Comparison of ENCODE assay signal across 24 cellular contexts in the genomic region with DNA sequence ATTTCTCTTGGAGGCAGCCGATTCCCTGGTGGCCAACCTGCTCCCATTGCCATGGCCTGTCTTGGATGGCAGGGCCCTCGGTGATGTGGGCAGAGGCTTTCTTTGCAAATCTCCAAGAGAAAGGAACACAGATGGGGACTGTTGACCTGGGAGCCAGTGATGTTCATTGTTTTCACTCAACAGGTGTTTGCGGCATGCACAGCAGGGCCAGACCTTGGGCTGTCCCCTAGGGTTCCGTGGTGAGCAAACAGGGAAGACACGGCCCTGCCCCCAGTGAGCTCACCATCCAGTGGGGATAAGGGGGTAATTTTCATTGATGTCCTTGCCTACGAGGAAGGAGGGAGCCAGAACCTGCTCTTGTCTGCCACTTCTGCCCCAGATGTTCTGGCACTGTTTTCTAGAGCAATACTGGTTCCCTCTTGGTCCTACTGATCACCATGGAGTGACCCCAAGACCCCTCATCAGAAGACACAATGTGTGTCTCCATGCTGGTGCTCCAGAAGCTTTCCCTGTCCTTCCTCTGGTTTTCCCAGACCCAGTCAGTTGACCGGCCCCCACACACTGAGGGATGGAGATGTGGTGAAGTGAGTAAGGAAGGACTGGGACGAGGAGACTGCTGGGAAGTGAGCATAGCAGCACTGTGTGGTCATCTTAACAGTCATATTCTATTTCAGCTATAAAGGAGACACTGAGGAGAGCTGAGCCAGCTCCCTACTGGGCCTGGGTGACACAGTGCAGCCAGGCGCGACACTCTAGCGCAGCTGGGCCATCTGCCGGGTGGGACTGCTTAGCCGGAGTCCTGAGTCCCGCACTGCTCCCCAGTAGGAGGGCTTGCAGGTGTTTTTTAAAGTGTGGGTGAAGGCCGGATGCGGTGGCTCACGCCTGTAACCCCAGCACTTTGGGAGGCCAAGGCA. TPM values are rescaled to one million over a fixed set of nuclear protein-coding genes. Genes with fewer than 3 reads are reported as not detected.
A peak's percentile ranks its signal among the peaks of the same experiment; 100 is the strongest.
DNase-seq lines count a peak whose midpoint lies in the region; ATAC-seq, FAIRE-seq and TF ChIP-seq lines count a peak whose summit lies in the region.
"Had no signal": no experiment of that assay in that cellular context is flagged by ENCODE, and none has a peak within 500 bp of the region (broad histone marks: within the 10 kb centered on the region; RNA-seq: fewer than 3 reads in every experiment).

No MANE protein-coding gene starts in this region.

- intact Hi-C loops in activated CD4-positive, alpha-beta T cell treated with anti-CD3 and anti-CD28 coated beads, Interleukin-2, amount 10 ng/mL, durations not matched to agents 24 days and 14 days (cut with micrococcal nuclease) = no loop called here
- intact Hi-C loops in GM12878 (cut with micrococcal nuclease; ENCODE audit: unreplicated experiment) (no loop called here), lower lobe of right lung (cut with DNase I) (no loop called here)
- intact Hi-C loops in CD4-positive, alpha-beta memory T cell (cut with micrococcal nuclease) = no loop called here

- no peak for ATAC-seq in GM12878
- ATAC-seq in lower lobe of right lung = no peak
- ATAC-seq: activated T-cell treated with anti-CD3 and anti-CD28 coated beads, Interleukin-2, amount 50 U/mL, for 72 hours; mucosa of descending colon; right cardiac atrium had no signal

- H3K79me2 ChIP-seq in GM12878 (ENCODE audit: control insufficient read depth, insufficient read depth, low read length) = no peaks in the 10 kb centered on the region
- H3K79me2 ChIP-seq: parathyroid adenoma had no signal

- H3K9ac ChIP-seq in GM12878 (ENCODE audit: control insufficient read depth, insufficient read depth, low read length) = no peak overlapping the region
- H3K9ac ChIP-seq: parathyroid adenoma had no signal

- H4K20me1 ChIP-seq in GM12878 (ENCODE audit: control insufficient read depth, insufficient read depth) = no peaks in the 10 kb centered on the region

- H3K27me3 Mint-ChIP-seq in activated CD4-positive, alpha-beta T cell treated with anti-CD3 and anti-CD28 coated beads, Interleukin-2, amount 10 ng/mL, durations not matched to agents 24 days and 14 days = peaks cover 12% of the 10 kb centered on the region
- peaks cover 1% of the 10 kb centered on the region for H3K27me3 Mint-ChIP-seq in activated CD4-positive, alpha-beta T cell treated with anti-CD3 and anti-CD28 coated beads, Interleukin-2, amount 10 ng/mL, durations not matched to agents 7 days and 5 days
- peaks cover 0 to 5% of the 10 kb centered on the region in 2 donors for H3K27me3 Mint-ChIP-seq in CD4-positive, alpha-beta memory T cell

- no peak for TF ChIP-seq POLR2A in GM12878 (IDR thresholded peaks at IDR 0.05; ENCODE audit: low read depth, low read length)

- no TSS peak for BruUV-seq in GM12878 (replicated peaks; lab: Mats Ljungman, UMichigan)

- WGBS in GM12878 (ENCODE audit: insufficient coverage, insufficient replicate concordance, low lambda C conversion rate, missing lambda C conversion rate) = 22% methylated on average over 17 of the region's 17 CpGs

- H3K36me3 ChIP-seq in GM12878 (ENCODE audit: control insufficient read depth in 2 of 2, insufficient read depth in 2 of 2, low read length in 1 of 2) (no peaks in the 10 kb centered on the region), lower lobe of right lung (no peaks in the 10 kb centered on the region)
- no peaks in the 10 kb centered on the region for H3K36me3 ChIP-seq in CD4-positive, alpha-beta memory T cell (ENCODE audit: insufficient read depth, low read length)
- H3K36me3 ChIP-seq: breast epithelium, thoracic aorta had no signal

- no peak overlapping the region for H3K27ac Mint-ChIP-seq in activated CD4-positive, alpha-beta T cell treated with anti-CD3 and anti-CD28 coated beads, Interleukin-2, amount 10 ng/mL, durations not matched to agents 24 days and 14 days
- no peak overlapping the region for H3K27ac Mint-ChIP-seq in activated CD4-positive, alpha-beta T cell treated with anti-CD3 and anti-CD28 coated beads, Interleukin-2, amount 10 ng/mL, durations not matched to agents 7 days and 5 days
- H3K27ac Mint-ChIP-seq in CD4-positive, alpha-beta memory T cell = no peak overlapping the region
- H3K27ac Mint-ChIP-seq: activated naive CD4-positive, alpha-beta T cell treated with anti-CD3 and anti-CD28 coated beads for 36 hours; activated T-cell treated with anti-CD3 and anti-CD28 coated beads, Interleukin-2, amount 50 U/mL, for 72 hours had no signal

- H3K4me1 ChIP-seq in GM12878 (ENCODE audit: control insufficient read depth, insufficient read depth, low read length) (no peaks in the 10 kb centered on the region), lower lobe of right lung (peaks cover 8% of the 10 kb centered on the region)
- peaks cover 10% of the 10 kb centered on the region for H3K4me1 ChIP-seq in CD4-positive, alpha-beta memory T cell (ENCODE audit: insufficient read depth, low read length)
- H3K4me1 ChIP-seq: breast epithelium had no signal

- H3K27ac ChIP-seq in GM12878 (ENCODE audit: control insufficient read depth, insufficient read depth) (no peak overlapping the region), lower lobe of right lung (no peak overlapping the region)
- no peak overlapping the region for H3K27ac ChIP-seq in CD4-positive, alpha-beta memory T cell (ENCODE audit: low read depth, low read length)
- H3K27ac ChIP-seq: breast epithelium, C4-2B, coronary artery, parathyroid adenoma, SK-N-MC, thoracic aorta had no signal

- H3K4me2 ChIP-seq in GM12878 (ENCODE audit: control insufficient read depth, insufficient read depth) = no peak overlapping the region

- H3K4me3 ChIP-seq in GM12878 (no peak overlapping the region), lower lobe of right lung (no peak overlapping the region)
- no peak overlapping the region for H3K4me3 ChIP-seq in CD4-positive, alpha-beta memory T cell (ENCODE audit: low read length in 2 of 2)
- H3K4me3 ChIP-seq: breast epithelium, coronary artery, mucosa of descending colon, SK-N-MC, thoracic aorta had no signal

- no peak overlapping the region for H2AFZ ChIP-seq in GM12878 (ENCODE audit: control insufficient read depth, low read depth, low read length)
- H2AFZ ChIP-seq: parathyroid adenoma had no signal

- RAD21 ChIA-PET in GM12878 (lab: Charles Lee; ENCODE audit: unreplicated experiment) = interaction anchor here (1.2 kb wide), 1 partner anchor 378 kb away, joined by 3 read pairs; a partner anchor contains a TSS

- no peak overlapping the region for H3K4me3 Mint-ChIP-seq in activated CD4-positive, alpha-beta T cell treated with anti-CD3 and anti-CD28 coated beads, Interleukin-2, amount 10 ng/mL, durations not matched to agents 24 days and 14 days
- H3K4me3 Mint-ChIP-seq in activated CD4-positive, alpha-beta T cell treated with anti-CD3 and anti-CD28 coated beads, Interleukin-2, amount 10 ng/mL, durations not matched to agents 7 days and 5 days = no peak overlapping the region
- no peak overlapping the region for H3K4me3 Mint-ChIP-seq in CD4-positive, alpha-beta memory T cell
- H3K4me3 Mint-ChIP-seq: activated naive CD4-positive, alpha-beta T cell treated with anti-CD3 and anti-CD28 coated beads for 36 hours; activated T-cell treated with anti-CD3 and anti-CD28 coated beads, Interleukin-2, amount 50 U/mL, for 72 hours had no signal

- FAIRE-seq in GM12878 (lab: Jason Lieb, UNC) (no peak), urothelium cell line (lab: Jason Lieb, UNC) (peak; percentile 44)

- TF ChIP-seq CTCF in GM12878 (IDR thresholded peaks at IDR 0.05 in 2 of 3, conservative IDR thresholded peaks at IDR 0.05 in 1 of 3; ENCODE audit: control insufficient read depth in 2 of 3, extremely low read depth in 1 of 3, insufficient read depth in 1 of 3, low read depth in 3 of 3, low read length in 3 of 3) (no peak), lower lobe of right lung (IDR thresholded peaks at IDR 0.05) (no peak)

- CTCF ChIA-PET in activated CD4-positive, alpha-beta T cell treated with anti-CD3 and anti-CD28 coated beads, Interleukin-2, amount 10 ng/mL, durations not matched to agents 7 days and 5 days (lab: Charles Lee) = interaction anchor here (0.9 to 1.3 kb wide), 3 partner anchors 164 to 378 kb away, joined by 3 read pairs; no protein-coding TSS in a partner anchor
- CTCF ChIA-PET in GM12878 (lab: Yijun Ruan, JAX) = interaction anchor here (3.8 to 5.2 kb wide), 2 partner anchors 163 to 691 kb away, joined by 48 to 61 read pairs; no protein-coding TSS in a partner anchor
- CTCF ChIA-PET in CD4-positive, alpha-beta memory T cell (lab: Charles Lee; ENCODE audit: partially characterized antibody) = interaction anchor here (0.7 to 6.4 kb wide), 11 partner anchors 52 to 700 kb away, joined by 3 to 174 read pairs (median 6); no protein-coding TSS in a partner anchor

- no peak for TF ChIP-seq EP300 in GM12878 (IDR thresholded peaks at IDR 0.05; ENCODE audit: borderline replicate concordance in 1 of 2, control insufficient read depth in 1 of 2, low read depth in 2 of 2, low read length in 2 of 2)

- DNase-seq in activated CD4-positive, alpha-beta T cell treated with anti-CD3 and anti-CD28 coated beads, Interleukin-2, amount 10 ng/mL, durations not matched to agents 24 days and 14 days = peak; percentile 51
- DNase-seq in activated CD4-positive, alpha-beta T cell treated with anti-CD3 and anti-CD28 coated beads, Interleukin-2, amount 10 ng/mL, durations not matched to agents 7 days and 5 days = no peak
- peak; percentile 8 for DNase-seq in NCI-H2171 (lab: John Stamatoyannopoulos, UW)
- DNase-seq in GM12878 (ENCODE audit: low read depth, low spot score) = no peak
- no peak for DNase-seq in urothelium cell line (ENCODE audit: low spot score)
- DNase-seq in NCI-H446 treated with DMSO at 0.1 percent for 48 hours (lab: John Stamatoyannopoulos, UW) = no peak
- no peak for DNase-seq in lower lobe of right lung
- DNase-seq in CD4-positive, alpha-beta memory T cell = no peak
- DNase-seq: activated CD4-positive, alpha-beta T cell treated with anti-CD3 and anti-CD28 coated beads for 48 hours; activated naive CD4-positive, alpha-beta T cell treated with anti-CD3 and anti-CD28 coated beads for 36 hours; activated T-cell treated with anti-CD3 and anti-CD28 coated beads, Interleukin-2, amount 50 U/mL, for 72 hours; amygdala; IMR-90; mucosa of descending colon; right cardiac atrium; stimulated activated CD4-positive, alpha-beta T cell treated with anti-CD3 and anti-CD28 coated beads, Interleukin-12 subunit alpha, Interleukin-12 subunit beta, amount 100 ng/mL, for 4 hours; stimulated activated naive CD4-positive, alpha-beta T cell treated with Interleukin-2 at 50 U/mL for 16 hours; T-helper 2 cell had no signal

- peaks cover 13% of the 10 kb centered on the region for H3K4me1 Mint-ChIP-seq in activated CD4-positive, alpha-beta T cell treated with anti-CD3 and anti-CD28 coated beads, Interleukin-2, amount 10 ng/mL, durations not matched to agents 24 days and 14 days
- peaks cover 11% of the 10 kb centered on the region for H3K4me1 Mint-ChIP-seq in activated CD4-positive, alpha-beta T cell treated with anti-CD3 and anti-CD28 coated beads, Interleukin-2, amount 10 ng/mL, durations not matched to agents 7 days and 5 days
- peaks cover 2 to 14% (median 9%) of the 10 kb centered on the region in 4 donors for H3K4me1 Mint-ChIP-seq in CD4-positive, alpha-beta memory T cell

- POLR2A ChIA-PET in activated CD4-positive, alpha-beta T cell treated with anti-CD3 and anti-CD28 coated beads, Interleukin-2, amount 10 ng/mL, durations not matched to agents 7 days and 5 days (lab: Charles Lee) = interaction anchor here (0.7 kb wide), 1 partner anchor 138 kb away, joined by 3 read pairs; no protein-coding TSS in a partner anchor
- POLR2A ChIA-PET in GM12878 (lab: Charles Lee) = no interaction called here
- POLR2A ChIA-PET in CD4-positive, alpha-beta memory T cell (lab: Charles Lee; ENCODE audit: partially characterized antibody) = no interaction called here

- H3K9me3 ChIP-seq in GM12878 (replicated peaks; ENCODE audit: control insufficient read depth, insufficient read depth, low read length) (no peaks in the 10 kb centered on the region), lower lobe of right lung (no peaks in the 10 kb centered on the region)
- H3K9me3 ChIP-seq in CD4-positive, alpha-beta memory T cell (ENCODE audit: control insufficient read depth in 1 of 2, low read length in 2 of 2) = no peaks in the 10 kb centered on the region
- H3K9me3 ChIP-seq: breast epithelium, mucosa of descending colon, thoracic aorta had no signal

- no peaks in the 10 kb centered on the region for H3K9me3 Mint-ChIP-seq in activated CD4-positive, alpha-beta T cell treated with anti-CD3 and anti-CD28 coated beads, Interleukin-2, amount 10 ng/mL, durations not matched to agents 24 days and 14 days
- no peaks in the 10 kb centered on the region for H3K9me3 Mint-ChIP-seq in activated CD4-positive, alpha-beta T cell treated with anti-CD3 and anti-CD28 coated beads, Interleukin-2, amount 10 ng/mL, durations not matched to agents 7 days and 5 days
- H3K9me3 Mint-ChIP-seq in CD4-positive, alpha-beta memory T cell = no peaks in the 10 kb centered on the region
- H3K9me3 Mint-ChIP-seq: activated naive CD4-positive, alpha-beta T cell treated with anti-CD3 and anti-CD28 coated beads for 36 hours; activated T-cell treated with anti-CD3 and anti-CD28 coated beads, Interleukin-2, amount 50 U/mL, for 72 hours had no signal

- H3K27me3 ChIP-seq in GM12878 (replicated peaks in 1 of 2; ENCODE audit: control insufficient read depth in 2 of 2, insufficient read depth in 2 of 2, low read length in 1 of 2) = no peaks in the 10 kb centered on the region; a peak in 3 of 4 replicates
- H3K27me3 ChIP-seq in lower lobe of right lung (ENCODE audit: low read depth) = peaks cover 7% of the 10 kb centered on the region
- H3K27me3 ChIP-seq in CD4-positive, alpha-beta memory T cell (ENCODE audit: insufficient read depth, low read length) = no peaks in the 10 kb centered on the region
- H3K27me3 ChIP-seq: breast epithelium had no signal

- in situ Hi-C loops in GM12878 (cut with MboI) = no loop called here

- H3K36me3 Mint-ChIP-seq in activated CD4-positive, alpha-beta T cell treated with anti-CD3 and anti-CD28 coated beads, Interleukin-2, amount 10 ng/mL, durations not matched to agents 24 days and 14 days (ENCODE audit: low read depth) = no peaks in the 10 kb centered on the region
- no peaks in the 10 kb centered on the region for H3K36me3 Mint-ChIP-seq in activated CD4-positive, alpha-beta T cell treated with anti-CD3 and anti-CD28 coated beads, Interleukin-2, amount 10 ng/mL, durations not matched to agents 7 days and 5 days (ENCODE audit: low read depth)
- H3K36me3 Mint-ChIP-seq in CD4-positive, alpha-beta memory T cell = no peaks in the 10 kb centered on the region

- SMC1A ChIA-PET in GM12878 (lab: Charles Lee; ENCODE audit: uncharacterized antibody, unreplicated experiment) = interaction anchor here (1.2 kb wide), 1 partner anchor 377 kb away, joined by 3 read pairs; no protein-coding TSS in a partner anchor

- TF ChIP-seq RAD21 in GM12878 (IDR thresholded peaks at IDR 0.05; ENCODE audit: insufficient read depth, low read depth, low read length) = no peak

RNA-seq across cellular contexts. Expression of a gene that starts 20.4 kb away (rescaled TPM):
- 44.7 and 47.4 TPM in 2 replicates for total RNA-seq in activated CD4-positive, alpha-beta T cell treated with anti-CD3 and anti-CD28 coated beads, Interleukin-2, amount 10 ng/mL, durations not matched to agents 24 days and 14 days
- total RNA-seq in activated CD4-positive, alpha-beta T cell treated with anti-CD3 and anti-CD28 coated beads, Interleukin-2, amount 10 ng/mL, durations not matched to agents 7 days and 5 days = 10 to 100 TPM; 34.8 to 37.4 TPM
- total RNA-seq in GM12878 (2013; cell fraction: nucleolus; rRNA removed) = 53.5 and 53.8 TPM in 2 replicates
- 28.2 and 37.3 TPM in 2 replicates for total RNA-seq in GM12878 (2014; rRNA removed)
- 35.9 and 36.1 TPM in 2 replicates for total RNA-seq in GM12878 (2014; rRNA removed; fragmentation: Illumina TruSeq; extraction: Trizol)
- total RNA-seq in GM12878 (2021) = 19.4 and 25.5 TPM in 2 replicates
- polyA plus RNA-seq in GM12878 (2011; ENCODE audit: low read depth) = 14.3 TPM
- polyA plus RNA-seq in GM12878 (2011; rRNA removed) = 36.9 and 51.6 TPM in 2 replicates
- 20.3 and 20.6 TPM in 2 replicates for polyA plus RNA-seq in GM12878 (2011; cell fraction: cytosol; rRNA removed)
- polyA plus RNA-seq in GM12878 (2011; cell fraction: nucleus; rRNA removed) = 21.8 and 22.5 TPM in 2 replicates
- polyA plus RNA-seq in GM12878 (2012) = 15.4 and 18.7 TPM in 2 replicates
- 29.3 and 41.5 TPM in 2 replicates for polyA plus RNA-seq in GM12878 (2014; fragmentation: Illumina TruSeq; extraction: Trizol)
- 10 to 100 TPM; 11.5 to 11.6 TPM for polyA plus RNA-seq in GM12878 (2014; fragmentation: Nextera tagmentation; extraction: Ambion mirVana)
- polyA plus RNA-seq in GM12878 (2014; rRNA removed) = 21.1 and 28.8 TPM in 2 replicates
- polyA plus RNA-seq in GM12878 (2016; fragmentation: Nextera tagmentation; extraction: Ambion mirVana) = 10 to 100 TPM; 35.9 to 37.4 TPM
- 30.5 and 42.4 TPM in 2 replicates for polyA minus RNA-seq in GM12878 (2011; rRNA and poly(A)+ RNA removed)
- 15.1 and 16.1 TPM in 2 replicates for polyA minus RNA-seq in GM12878 (2011; cell fraction: cytosol; rRNA and poly(A)+ RNA removed)
- polyA minus RNA-seq in GM12878 (2011; cell fraction: nucleus; rRNA and poly(A)+ RNA removed) = 18.1 and 23.3 TPM in 2 replicates
- 5.0 TPM for total RNA-seq in lower lobe of right lung
- 10 to 100 TPM; 16.2 to 17.1 TPM for total RNA-seq in CD4-positive, alpha-beta memory T cell
- 10 to 100 TPM in 1 of 2 donors, 1 to 10 TPM in 1; 4.8 to 12.1 TPM for polyA plus RNA-seq in CD4-positive, alpha-beta memory T cell

Comparison
In these comparisons a context has a peak if more than half of its experiments do, and no peak if none do; other contexts are left out.
1. DNase-seq: peak in activated CD4-positive, alpha-beta T cell treated with anti-CD3 and anti-CD28 coated beads, Interleukin-2, amount 10 ng/mL, durations not matched to agents 24 days and 14 days (single experiment) and NCI-H2171 (single experiment); none in activated CD4-positive, alpha-beta T cell treated with anti-CD3 and anti-CD28 coated beads, Interleukin-2, amount 10 ng/mL, durations not matched to agents 7 days and 5 days (single experiment), GM12878 (single experiment), urothelium cell line (single experiment), NCI-H446 treated with DMSO at 0.1 percent for 48 hours (single experiment), lower lobe of right lung (single experiment) and CD4-positive, alpha-beta memory T cell (0 of 5).